1 cellular context compared by ENCODE assay signal in genomic region chr10:4867520-4868356, GRCh38.
TF ChIP-seq lines count a peak whose summit lies in the region.

No MANE protein-coding gene starts in this region.

TF ChIP-seq in K562, 482 proteins besides CTCF, POLR2A, EP300 and RAD21 (continued from another document):
- TF ChIP-seq, protein P1, sequence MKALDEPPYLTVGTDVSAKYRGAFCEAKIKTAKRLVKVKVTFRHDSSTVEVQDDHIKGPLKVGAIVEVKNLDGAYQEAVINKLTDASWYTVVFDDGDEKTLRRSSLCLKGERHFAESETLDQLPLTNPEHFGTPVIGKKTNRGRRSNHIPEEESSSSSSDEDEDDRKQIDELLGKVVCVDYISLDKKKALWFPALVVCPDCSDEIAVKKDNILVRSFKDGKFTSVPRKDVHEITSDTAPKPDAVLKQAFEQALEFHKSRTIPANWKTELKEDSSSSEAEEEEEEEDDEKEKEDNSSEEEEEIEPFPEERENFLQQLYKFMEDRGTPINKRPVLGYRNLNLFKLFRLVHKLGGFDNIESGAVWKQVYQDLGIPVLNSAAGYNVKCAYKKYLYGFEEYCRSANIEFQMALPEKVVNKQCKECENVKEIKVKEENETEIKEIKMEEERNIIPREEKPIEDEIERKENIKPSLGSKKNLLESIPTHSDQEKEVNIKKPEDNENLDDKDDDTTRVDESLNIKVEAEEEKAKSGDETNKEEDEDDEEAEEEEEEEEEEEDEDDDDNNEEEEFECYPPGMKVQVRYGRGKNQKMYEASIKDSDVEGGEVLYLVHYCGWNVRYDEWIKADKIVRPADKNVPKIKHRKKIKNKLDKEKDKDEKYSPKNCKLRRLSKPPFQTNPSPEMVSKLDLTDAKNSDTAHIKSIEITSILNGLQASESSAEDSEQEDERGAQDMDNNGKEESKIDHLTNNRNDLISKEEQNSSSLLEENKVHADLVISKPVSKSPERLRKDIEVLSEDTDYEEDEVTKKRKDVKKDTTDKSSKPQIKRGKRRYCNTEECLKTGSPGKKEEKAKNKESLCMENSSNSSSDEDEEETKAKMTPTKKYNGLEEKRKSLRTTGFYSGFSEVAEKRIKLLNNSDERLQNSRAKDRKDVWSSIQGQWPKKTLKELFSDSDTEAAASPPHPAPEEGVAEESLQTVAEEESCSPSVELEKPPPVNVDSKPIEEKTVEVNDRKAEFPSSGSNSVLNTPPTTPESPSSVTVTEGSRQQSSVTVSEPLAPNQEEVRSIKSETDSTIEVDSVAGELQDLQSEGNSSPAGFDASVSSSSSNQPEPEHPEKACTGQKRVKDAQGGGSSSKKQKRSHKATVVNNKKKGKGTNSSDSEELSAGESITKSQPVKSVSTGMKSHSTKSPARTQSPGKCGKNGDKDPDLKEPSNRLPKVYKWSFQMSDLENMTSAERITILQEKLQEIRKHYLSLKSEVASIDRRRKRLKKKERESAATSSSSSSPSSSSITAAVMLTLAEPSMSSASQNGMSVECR (CRISPR knock-in tag; IDR thresholded peaks at IDR 0.05), result no peak; the same call in 1 of the 2 replicates
- no peak for TF ChIP-seq HDAC8 (tag; IDR thresholded peaks at IDR 0.05)
